13 cellular contexts compared by ENCODE assay signal in the genomic region with DNA sequence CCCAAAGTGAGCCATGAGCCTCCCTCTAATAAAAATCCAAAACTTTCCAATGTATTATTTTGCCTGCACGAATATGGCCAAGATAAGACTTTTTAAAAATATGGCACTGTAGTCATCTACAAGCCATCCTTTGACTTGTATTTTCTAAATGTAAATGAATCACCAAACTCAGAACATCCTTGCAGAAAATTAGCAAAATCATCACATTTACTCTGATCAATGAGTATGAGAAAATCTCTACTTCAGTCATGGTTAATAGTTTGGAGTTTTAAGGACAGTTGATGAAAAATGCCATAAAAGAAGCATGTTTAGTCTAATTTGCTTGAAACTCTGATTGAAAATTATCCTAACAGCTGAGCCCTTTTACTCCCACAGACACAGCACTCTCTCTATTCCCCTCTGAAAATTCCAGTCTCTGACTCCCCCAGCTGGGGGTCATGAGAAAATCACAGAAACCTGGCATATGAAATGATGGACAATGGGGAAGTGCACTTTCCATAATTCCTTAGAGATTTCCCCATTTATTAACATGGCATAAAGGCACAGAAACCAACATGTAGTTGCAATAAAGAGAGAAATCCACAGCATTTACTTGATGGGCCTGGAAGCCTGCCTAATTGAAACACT.
DNase-seq lines count a peak whose midpoint lies in the region; ATAC-seq, FAIRE-seq and TF ChIP-seq lines count a peak whose summit lies in the region.
"Had no signal": no experiment of that assay in that cellular context is flagged by ENCODE, and none has a peak within 500 bp of the region (broad histone marks: within the 10 kb centered on the region; RNA-seq: fewer than 3 reads in every experiment).

No MANE protein-coding gene starts in this region.

- ATAC-seq in left cardiac atrium: peak; percentile 48 to 49
- no peak for ATAC-seq in K562
- ATAC-seq in GM19397 (IDR thresholded peaks at IDR 0.05; ENCODE audit: unreplicated experiment): no peak
- no peak for ATAC-seq in stimulated activated naive CD8-positive, alpha-beta T cell treated with anti-CD3 and anti-CD28 coated beads, Interleukin-15, amount 100 ng/mL, for 72 hours
- no peak for ATAC-seq in GM18868 (IDR thresholded peaks at IDR 0.05; ENCODE audit: unreplicated experiment)
- ATAC-seq: activated T-cell treated with anti-CD3 and anti-CD28 coated beads, Interleukin-2, amount 50 U/mL, for 72 hours had no signal

- no peak for FAIRE-seq in K562 (lab: Jason Lieb, UNC)
- no peak for FAIRE-seq in kidney (lab: Jason Lieb, UNC)

- in situ Hi-C loops in K562 (cut with MboI): no loop called here

- intact Hi-C loops in left cardiac atrium (cut with DNase I): no loop called here
- intact Hi-C loops in left ventricle myocardium inferior (cut with micrococcal nuclease): no loop called here
- intact Hi-C loops in K562 (cut with micrococcal nuclease): loop anchor here (2.0 kb wide), 2 partner anchors 67 to 531 kb away; no protein-coding TSS in a partner anchor
- intact Hi-C loops in kidney (cut with DNase I): no loop called here

- peaks cover 23% of the 10 kb centered on the region in 2 donors for H3K9me3 Mint-ChIP-seq in stimulated activated naive CD8-positive, alpha-beta T cell treated with anti-CD3 and anti-CD28 coated beads, Interleukin-15, amount 100 ng/mL, for 72 hours

- TF ChIP-seq CTCF in left ventricle myocardium inferior (IDR thresholded peaks at IDR 0.05; ENCODE audit: borderline replicate concordance) (no peak), K562 (IDR thresholded peaks at IDR 0.05 in 2 of 3, conservative IDR thresholded peaks at IDR 0.05 in 1 of 3; ENCODE audit: insufficient read depth in 2 of 3, low read depth in 1 of 3, low read length in 3 of 3) (peak; percentile 28 to 48 (median 29); a peak in 4 of 6 replicates), kidney (IDR thresholded peaks at IDR 0.05; ENCODE audit: borderline replicate concordance, extremely low read depth, insufficient read depth) (peak; percentile 22)

- H3K27ac ChIP-seq in left ventricle myocardium inferior (replicated peaks) (no peak overlapping the region), K562 (ENCODE audit: extremely low read depth, low read depth, low read length) (no peak overlapping the region), kidney (ENCODE audit: low read depth in 2 of 2, low read length in 2 of 2) (no peak overlapping the region)
- H3K27ac ChIP-seq: thoracic aorta had no signal

- BruUV-seq in K562 (replicated peaks; lab: Mats Ljungman, UMichigan): no TSS peak

- TF ChIP-seq POLR2A in K562 (conservative IDR thresholded peaks at IDR 0.05): no peak

- no peak for DNase-seq in left cardiac atrium
- DNase-seq in left ventricle myocardium inferior: no peak
- no peak for DNase-seq in K562 (ENCODE audit: extremely low read depth in 1 of 4, low spot score in 3 of 4)
- DNase-seq in kidney: no peak
- no peak for DNase-seq in NCI-H2196 treated with DMSO at 0.1 percent for 48 hours (lab: John Stamatoyannopoulos, UW; ENCODE audit: unreplicated experiment)
- DNase-seq in stimulated activated naive CD8-positive, alpha-beta T cell treated with anti-CD3 and anti-CD28 coated beads, Interleukin-15, amount 100 ng/mL, for 72 hours: no peak
- DNase-seq: activated T-cell treated with anti-CD3 and anti-CD28 coated beads, Interleukin-2, amount 50 U/mL, for 72 hours; C1 segment of cervical spinal cord; NCI-H226; SHP77 treated with DMSO at 0.1 percent for 48 hours had no signal

- H3K36me3 ChIP-seq in left ventricle myocardium inferior (no peaks in the 10 kb centered on the region), K562 (ENCODE audit: control insufficient read depth, insufficient read depth, low read length) (no peaks in the 10 kb centered on the region), kidney (ENCODE audit: control insufficient read depth in 1 of 2, insufficient read depth in 2 of 2, low read length in 2 of 2) (no peaks in the 10 kb centered on the region)
- H3K36me3 ChIP-seq: thoracic aorta had no signal

- no peak for TF ChIP-seq RAD21 in K562 (CRISPR knock-in tag; conservative IDR thresholded peaks at IDR 0.05 in 1 of 2, IDR thresholded peaks at IDR 0.05 in 1 of 2)

- H3K4me3 ChIP-seq in left ventricle myocardium inferior (no peak overlapping the region), K562 (no peak overlapping the region), kidney (ENCODE audit: low read length in 2 of 2) (no peak overlapping the region)

- H3K4me2 ChIP-seq in K562 (ENCODE audit: insufficient read depth, low read length): no peak overlapping the region

- H3K4me1 ChIP-seq in left ventricle myocardium inferior (peaks cover 7% of the 10 kb centered on the region), K562 (replicated peaks in 1 of 2; ENCODE audit: control insufficient read depth in 2 of 2, insufficient read depth in 2 of 2, low read length in 2 of 2) (no peaks in the 10 kb centered on the region), kidney (ENCODE audit: control insufficient read depth in 1 of 2, insufficient read depth in 1 of 2, low read depth in 1 of 2, low read length in 2 of 2) (no peaks in the 10 kb centered on the region)

- no peaks in the 10 kb centered on the region for H3K9me1 ChIP-seq in K562 (ENCODE audit: control insufficient read depth, insufficient read depth, low read length)

- H3K4me3 Mint-ChIP-seq in stimulated activated naive CD8-positive, alpha-beta T cell treated with anti-CD3 and anti-CD28 coated beads, Interleukin-15, amount 100 ng/mL, for 72 hours: no peak overlapping the region
- H3K4me3 Mint-ChIP-seq: activated T-cell treated with anti-CD3 and anti-CD28 coated beads, Interleukin-2, amount 50 U/mL, for 72 hours had no signal

- no peaks in the 10 kb centered on the region for H4K20me1 ChIP-seq in K562 (replicated peaks; ENCODE audit: control insufficient read depth, insufficient read depth, low read length)

- H3K9me3 ChIP-seq in left ventricle myocardium inferior (replicated peaks) (peaks cover 18% of the 10 kb centered on the region), K562 (replicated peaks; ENCODE audit: control insufficient read depth, insufficient read depth, low read depth, low read length) (no peaks in the 10 kb centered on the region), kidney (ENCODE audit: control insufficient read depth in 1 of 2, low read length in 2 of 2) (peaks cover 0 to 5% of the 10 kb centered on the region in 2 donors)

- no peak overlapping the region for H2AFZ ChIP-seq in K562 (ENCODE audit: low read depth, low read length)

- H3K79me2 ChIP-seq in K562 (ENCODE audit: control insufficient read depth, insufficient read depth, low read length): no peaks in the 10 kb centered on the region

- POLR2A ChIA-PET in K562 (lab: Yijun Ruan, JAX): interaction anchor here (0.5 kb wide), 1 partner anchor 104 kb away, joined by 3 read pairs; no protein-coding TSS in a partner anchor

- CTCF ChIA-PET in K562 (lab: Yijun Ruan, JAX; ENCODE audit: low intra/inter-chr PET ratio): no interaction called here

- WGBS in K562 (ENCODE audit: insufficient coverage, low coverage, missing lambda C conversion rate): 0% methylated on average over 1 of the region's 1 CpG

- H3K27ac Mint-ChIP-seq in stimulated activated naive CD8-positive, alpha-beta T cell treated with anti-CD3 and anti-CD28 coated beads, Interleukin-15, amount 100 ng/mL, for 72 hours: no peak overlapping the region
- H3K27ac Mint-ChIP-seq: activated T-cell treated with anti-CD3 and anti-CD28 coated beads, Interleukin-2, amount 50 U/mL, for 72 hours had no signal

- TF ChIP-seq EP300 in K562 (IDR thresholded peaks at IDR 0.05; ENCODE audit: low read length): no peak

- no peaks in the 10 kb centered on the region for H3K4me1 Mint-ChIP-seq in stimulated activated naive CD8-positive, alpha-beta T cell treated with anti-CD3 and anti-CD28 coated beads, Interleukin-15, amount 100 ng/mL, for 72 hours

- H3K27me3 ChIP-seq in left ventricle myocardium inferior (ENCODE audit: low read depth) (no peaks in the 10 kb centered on the region), K562 (ENCODE audit: control insufficient read depth in 2 of 2, insufficient read depth in 2 of 2, low read length in 2 of 2) (peaks cover 8 to 20% of the 10 kb centered on the region in 2 experiments)

- no peak overlapping the region for H3K9ac ChIP-seq in K562 (ENCODE audit: insufficient read depth in 1 of 2, low read depth in 2 of 2, low read length in 2 of 2)
- H3K9ac ChIP-seq in kidney (ENCODE audit: low read length in 2 of 2): no peak overlapping the region

- no peaks in the 10 kb centered on the region for H3K27me3 Mint-ChIP-seq in stimulated activated naive CD8-positive, alpha-beta T cell treated with anti-CD3 and anti-CD28 coated beads, Interleukin-15, amount 100 ng/mL, for 72 hours

TF ChIP-seq in K562, 482 proteins besides CTCF, POLR2A, EP300 and RAD21 (continues in another document):
- no peak for TF ChIP-seq NCOA2 (IDR thresholded peaks at IDR 0.05; ENCODE audit: partially characterized antibody in 2 of 2)
- TF ChIP-seq NR2C2 (CRISPR knock-in tag; IDR thresholded peaks at IDR 0.05): no peak
- TF ChIP-seq NR2C2 (tag; IDR thresholded peaks at IDR 0.05): no peak
- no peak for TF ChIP-seq PRPF4 (IDR thresholded peaks at IDR 0.05; ENCODE audit: insufficient read depth, low read depth, low read length, poor library complexity, severe bottlenecking)
- no peak for TF ChIP-seq ZFP91 (CRISPR knock-in tag; IDR thresholded peaks at IDR 0.05)
- TF ChIP-seq IRF9 (tag; IDR thresholded peaks at IDR 0.05): no peak
- peak; percentile 64; the same call in 1 of the 2 replicates for TF ChIP-seq ZNF316 (IDR thresholded peaks at IDR 0.05)
- TF ChIP-seq C11orf30 (IDR thresholded peaks at IDR 0.05; ENCODE audit: low read depth): peak; percentile 41

Comparison
In these comparisons a context has a peak if more than half of its experiments do, and no peak if none do; other contexts are left out.
1. ATAC-seq: peak in left cardiac atrium (2 of 2); none in K562 (single experiment), GM19397 (single experiment), stimulated activated naive CD8-positive, alpha-beta T cell treated with anti-CD3 and anti-CD28 coated beads, Interleukin-15, amount 100 ng/mL, for 72 hours (single experiment) and GM18868 (single experiment).